18 cellular contexts compared by ENCODE assay signal in genomic region chr5:50657044-50657443, GRCh38.
DNase-seq lines count a peak whose midpoint lies in the region; ATAC-seq, FAIRE-seq and TF ChIP-seq lines count a peak whose summit lies in the region.
"Had no signal": no experiment of that assay in that cellular context is flagged by ENCODE, and none has a peak within 500 bp of the region (broad histone marks: within the 10 kb centered on the region; RNA-seq: fewer than 3 reads in every experiment).

No MANE protein-coding gene starts in this region.

- peak; percentile 55 for FAIRE-seq in islet of Langerhans (lab: Jason Lieb, UNC)
- FAIRE-seq: G401.6, GM12892, GM19239 had no signal

- no peak for TF ChIP-seq CTCF in C4-2B (conservative IDR thresholded peaks at IDR 0.05)
- TF ChIP-seq CTCF in VCaP (conservative IDR thresholded peaks at IDR 0.05) = no peak

- H3K27ac ChIP-seq in C4-2B = peak overlapping the region; percentile 76; the same call in 1 of the 2 replicates
- peak overlapping the region; percentile 76 for H3K27ac ChIP-seq in VCaP
- H3K27ac ChIP-seq: BLaER1 had no signal

- DNase-seq in superior temporal gyrus (ENCODE audit: extremely low spot score) (peak; percentile 65), NCI-H446 treated with DMSO at 0.1 percent for 48 hours (lab: John Stamatoyannopoulos, UW) (no peak), hypothalamus (lab: John Stamatoyannopoulos, UW) (no peak)
- DNase-seq: 8988T; AML-193; CD4-positive, CD25-positive, alpha-beta regulatory T cell; EL; HCEC 1CT; HFFc6; IMR-90 had no signal

- no peak for ATAC-seq in HG03135 (IDR thresholded peaks at IDR 0.05; ENCODE audit: unreplicated experiment)
